ENCODE assay signal across 8 cellular contexts in genomic region chr6:53795254-53795701, GRCh38. TPM values are rescaled to one million over a fixed set of nuclear protein-coding genes. Genes with fewer than 3 reads are reported as not detected.
DNase-seq lines count a peak whose midpoint lies in the region; ATAC-seq, FAIRE-seq and TF ChIP-seq lines count a peak whose summit lies in the region.

No MANE protein-coding gene starts in this region.

- peak in 2 of 3 donors; percentile 51 to 60 for DNase-seq in Peyer's patch
- no peak for DNase-seq in endothelial cell of umbilical vein (ENCODE audit: low read depth, low spot score)
- no peak for DNase-seq in GM19238 (ENCODE audit: insufficient read length, low spot score)
- DNase-seq in iPS-NIHi11 (ENCODE audit: low spot score) = no peak

- intact Hi-C loops in endothelial cell of umbilical vein (cut with micrococcal nuclease) = loop anchor here (2.0 kb wide), 1 partner anchor 250 kb away; the partner anchor contains the start of gene GCLC

- TF ChIP-seq EP300 in neural cell (conservative IDR thresholded peaks at IDR 0.05; ENCODE audit: poor library complexity, severe bottlenecking) = no peak

- H3K27me3 ChIP-seq in Peyer's patch = no peaks in the 10 kb centered on the region
- H3K27me3 ChIP-seq in endothelial cell of umbilical vein (ENCODE audit: control insufficient read depth in 2 of 2, insufficient read depth in 2 of 2, low read length in 2 of 2) = no peaks in the 10 kb centered on the region
- no peaks in the 10 kb centered on the region for H3K27me3 ChIP-seq in neural cell (ENCODE audit: insufficient read depth, low read depth, low read length)

- peak overlapping the region; percentile 96 for H3K4me2 ChIP-seq in endothelial cell of umbilical vein (ENCODE audit: insufficient read depth, low read length)
- peak overlapping the region; percentile 80 for H3K4me2 ChIP-seq in neural cell (ENCODE audit: low read length)

- TF ChIP-seq CTCF in Peyer's patch (IDR thresholded peaks at IDR 0.05) (no peak), endothelial cell of umbilical vein (IDR thresholded peaks at IDR 0.05; ENCODE audit: extremely low read depth in 1 of 2, insufficient read depth in 1 of 2, low read depth in 1 of 2, low read length in 2 of 2) (no peak), neural cell (IDR thresholded peaks at IDR 0.05; ENCODE audit: poor library complexity, severe bottlenecking) (no peak)

- H3K4me3 ChIP-seq in Peyer's patch = peak overlapping the region; percentile 56 to 93 (median 81)
- H3K4me3 ChIP-seq in endothelial cell of umbilical vein (replicated peaks in 1 of 3; ENCODE audit: insufficient read depth in 1 of 3, low read depth in 1 of 3, low read length in 3 of 3) = peak overlapping the region; percentile 58 to 76 (median 72)
- H3K4me3 ChIP-seq in neural cell (ENCODE audit: low read length) = peak overlapping the region; percentile 92

- H3K9me2 ChIP-seq in neural cell (ENCODE audit: insufficient read depth, low read length) = no peaks in the 10 kb centered on the region

- H4K20me1 ChIP-seq in endothelial cell of umbilical vein (replicated peaks; ENCODE audit: control insufficient read depth, extremely low read depth, insufficient read depth, low read length) (no peaks in the 10 kb centered on the region), neural cell (ENCODE audit: insufficient read depth) (no peaks in the 10 kb centered on the region)

- TSS peak; percentile 8 for BruUV-seq in endothelial cell of umbilical vein (replicated peaks; lab: Mats Ljungman, UMichigan)

- H3K79me2 ChIP-seq in endothelial cell of umbilical vein (ENCODE audit: control insufficient read depth, insufficient read depth, low read length) (peaks cover 15% of the 10 kb centered on the region), neural cell (replicated peaks; ENCODE audit: insufficient read depth, low read length) (peaks cover 50% of the 10 kb centered on the region)

- TF ChIP-seq POLR2A in Peyer's patch (IDR thresholded peaks at IDR 0.05) (no peak), endothelial cell of umbilical vein (IDR thresholded peaks at IDR 0.05; ENCODE audit: low read depth, low read length) (no peak)

- dilution Hi-C loops in endothelial cell of umbilical vein (cut with MboI; ENCODE audit: extremely low pct_ligation_motif_present, low sequenced_read_pairs) = no loop called here

- H3K4me1 ChIP-seq in Peyer's patch (peaks cover 0 to 13% (median 3%) of the 10 kb centered on the region in 4 donors), endothelial cell of umbilical vein (ENCODE audit: control insufficient read depth, extremely low read depth, insufficient read depth, low read length) (peaks cover 25% of the 10 kb centered on the region)

- CTCF ChIA-PET in endothelial cell of umbilical vein (lab: Charles Lee) = interaction anchor here (0.7 to 7.5 kb wide), 24 partner anchors 9 to 302 kb away, joined by 3 to 319 read pairs (median 7); no protein-coding TSS in a partner anchor

- POLR2A ChIA-PET in endothelial cell of umbilical vein (lab: Charles Lee) = interaction anchor here (0.7 to 2.2 kb wide), 3 partner anchors 61 to 161 kb away, joined by 3 to 18 read pairs (median 3); no protein-coding TSS in a partner anchor

- H3K9me3 ChIP-seq in Peyer's patch = no peaks in the 10 kb centered on the region
- no peaks in the 10 kb centered on the region for H3K9me3 ChIP-seq in endothelial cell of umbilical vein (replicated peaks; ENCODE audit: control insufficient read depth, insufficient read depth, low read length)
- H3K9me3 ChIP-seq in neural cell (ENCODE audit: low read length) = no peaks in the 10 kb centered on the region

- H3F3A ChIP-seq in neural cell (ENCODE audit: insufficient read depth, low read length, poor library complexity, severe bottlenecking) = no peaks in the 10 kb centered on the region

- FAIRE-seq in endothelial cell of umbilical vein (lab: Jason Lieb, UNC) = no peak

- H2AFZ ChIP-seq in endothelial cell of umbilical vein (ENCODE audit: low read depth, low read length) = peak overlapping the region; percentile 57
- peak overlapping the region; percentile 48 for H2AFZ ChIP-seq in neural cell (ENCODE audit: low read depth, low read length)

- ATAC-seq in GM18499 (IDR thresholded peaks at IDR 0.05; ENCODE audit: insufficient read depth, unreplicated experiment) = peak; percentile 4
- ATAC-seq in HG02884 (IDR thresholded peaks at IDR 0.05; ENCODE audit: unreplicated experiment) = peak; percentile 15
- ATAC-seq in GM19328 (IDR thresholded peaks at IDR 0.05; ENCODE audit: unreplicated experiment) = no peak

- H3K36me3 ChIP-seq in Peyer's patch (no peaks in the 10 kb centered on the region), endothelial cell of umbilical vein (ENCODE audit: control insufficient read depth in 2 of 2, extremely low read depth in 1 of 2, insufficient read depth in 2 of 2, low read length in 2 of 2) (no peaks in the 10 kb centered on the region), neural cell (ENCODE audit: insufficient read depth, low read length) (no peaks in the 10 kb centered on the region)

- H3K9ac ChIP-seq in endothelial cell of umbilical vein (replicated peaks; ENCODE audit: extremely low read depth, insufficient read depth, low read length) (peak overlapping the region; percentile 65), neural cell (ENCODE audit: low read length) (peak overlapping the region; percentile 68)

- no peaks in the 10 kb centered on the region for H3K9me1 ChIP-seq in endothelial cell of umbilical vein (replicated peaks; ENCODE audit: control insufficient read depth, extremely low read depth, insufficient read depth, low read length)

- peak overlapping the region; percentile 62 to 89 (median 77) for H3K27ac ChIP-seq in Peyer's patch
- peak overlapping the region; percentile 25 for H3K27ac ChIP-seq in endothelial cell of umbilical vein (ENCODE audit: insufficient read depth, low read depth, low read length)
- H3K27ac ChIP-seq in neural cell (ENCODE audit: low read length) = peak overlapping the region; percentile 25

- TF ChIP-seq RAD21 in neural cell (conservative IDR thresholded peaks at IDR 0.05) = peak; percentile 19

TF ChIP-seq in endothelial cell of umbilical vein, 7 proteins besides CTCF, POLR2A, EP300 and RAD21:
- TF ChIP-seq POLR2AphosphoS5 (IDR thresholded peaks at IDR 0.05; ENCODE audit: insufficient read depth, low read depth, low read length) (no peak), FOS (IDR thresholded peaks at IDR 0.05; ENCODE audit: borderline replicate concordance, insufficient read depth, low read length) (no peak), JUN (IDR thresholded peaks at IDR 0.05; ENCODE audit: borderline replicate concordance, insufficient read depth, insufficient read length, low read depth) (no peak), MYC (IDR thresholded peaks at IDR 0.05; ENCODE audit: low read depth, low read length) (no peak), MAX (IDR thresholded peaks at IDR 0.05; ENCODE audit: insufficient read depth, insufficient read length) (no peak), EZH2 (IDR thresholded peaks at IDR 0.05; ENCODE audit: borderline replicate concordance, low read depth, low read length, severe bottlenecking) (no peak), GATA2 (IDR thresholded peaks at IDR 0.05; ENCODE audit: insufficient read depth, insufficient read length, low read depth, low read length) (no peak)

TF ChIP-seq in neural cell, 6 proteins besides CTCF, POLR2A, EP300 and RAD21:
- TF ChIP-seq EZH2 (IDR thresholded peaks at IDR 0.05; ENCODE audit: borderline replicate concordance, insufficient read depth, low read length, poor library complexity, severe bottlenecking) = no peak

RNA-seq across cellular contexts. Expression of gene LRRC1, which starts 0.5 kb away (rescaled TPM):
- total RNA-seq in Peyer's patch (10 to 100 TPM; 37.1 to 63.6 (median 49.8) TPM), endothelial cell of umbilical vein (10.6 and 11.7 TPM in 2 replicates)
- polyA plus RNA-seq in endothelial cell of umbilical vein (5.5 and 5.6 TPM in 2 replicates), neural cell (19.4 and 21.2 TPM in 2 replicates)
- polyA plus RNA-seq in endothelial cell of umbilical vein (2011; cell fraction: cytosol; rRNA removed) = 5.7 and 6.3 TPM in 2 replicates
- 24.5 and 29.2 TPM in 2 replicates for polyA plus RNA-seq in endothelial cell of umbilical vein (2011; cell fraction: nucleus; rRNA removed)
- polyA plus RNA-seq in endothelial cell of umbilical vein (2012) = 6.7 and 7.3 TPM in 2 replicates
- polyA minus RNA-seq in endothelial cell of umbilical vein (7.8 and 10.2 TPM in 2 replicates), neural cell (25.6 and 29.9 TPM in 2 replicates)
- 4.4 TPM for polyA minus RNA-seq in endothelial cell of umbilical vein (2011; cell fraction: cytosol; rRNA and poly(A)+ RNA removed)
- polyA minus RNA-seq in endothelial cell of umbilical vein (2011; cell fraction: nucleus; rRNA and poly(A)+ RNA removed) = 20.1 and 30.3 TPM in 2 replicates

Comparison
In these comparisons a context has a peak if more than half of its experiments do, and no peak if none do; other contexts are left out.
1. DNase-seq: peak in Peyer's patch (2 of 3); none in endothelial cell of umbilical vein (single experiment), GM19238 (single experiment) and iPS-NIHi11 (single experiment).
2. H3K27ac ChIP-seq: peak in every context shown above with its lines; median percentile 77 in Peyer's patch; 25 in endothelial cell of umbilical vein; 25 in neural cell.
3. Peak in every context shown above with its lines, with median percentiles within 50 percentile points of each other: H3K4me3 ChIP-seq.